In genomic region chr10:51763746-51764145, GRCh38 we compare ENCODE assay signal across 31 cellular contexts.
"Had no signal": no experiment of that assay in that cellular context is flagged by ENCODE, and none has a peak within 500 bp of the region (broad histone marks: within the 10 kb centered on the region; RNA-seq: fewer than 3 reads in every experiment).

No MANE protein-coding gene starts in this region.

- H3K4me3 ChIP-seq: body of pancreas, breast epithelium, cardiac muscle cell had no signal

- DNase-seq: activated B cell treated with CpG ODN at 0.5 μM for 24 hours; activated CD4-positive, alpha-beta memory T cell treated with anti-CD3 and anti-CD28 coated beads, Interleukin-2, amount 10 ng/mL, durations not matched to agents 7 days and 5 days; activated CD4-positive, alpha-beta T cell treated with anti-CD3 and anti-CD28 coated beads for 4 hours; activated CD4-positive, alpha-beta T cell treated with anti-CD3 and anti-CD28 coated beads, Interleukin-2, amount 10 ng/mL, durations not matched to agents 7 days and 5 days; activated CD4-positive, alpha-beta T cell treated with anti-CD3 and anti-CD28 coated beads, Interleukin-2, amount 50 U/mL, for 48 hours; activated CD4-positive, CD25-positive, alpha-beta regulatory T cell treated with anti-CD3 and anti-CD28 coated beads, Interleukin-2, amount 50 U/mL, for 72 hours; activated CD8-positive, alpha-beta memory T cell treated with anti-CD3 and anti-CD28 coated beads for 24 hours; activated CD8-positive, alpha-beta memory T cell treated with anti-CD3 and anti-CD28 coated beads, Interleukin-2, amount 10 ng/mL, durations not matched to agents 7 days and 5 days; activated CD8-positive, alpha-beta memory T cell treated with anti-CD3 and anti-CD28 coated beads, Interleukin-2, amount 50 U/mL, for 48 hours; activated CD8-positive, alpha-beta T cell treated with anti-CD3 and anti-CD28 coated beads, Interleukin-2, amount 10 ng/mL, durations not matched to agents 7 days and 5 days; activated effector memory CD4-positive, alpha-beta T cell treated with Interleukin-2 at 50 U/mL for 16 hours; activated gamma-delta T cell; activated naive CD4-positive, alpha-beta T cell treated with anti-CD3 and anti-CD28 coated beads, Interleukin-2, amount 10 ng/mL, durations not matched to agents 7 days and 5 days; activated naive CD4-positive, alpha-beta T cell treated with Interleukin-2 at 50 U/mL for 16 hours; activated naive CD8-positive, alpha-beta T cell treated with anti-CD3 and anti-CD28 coated beads, Interleukin-2, amount 10 ng/mL, durations not matched to agents 7 days and 5 days; activated naive CD8-positive, alpha-beta T cell treated with anti-CD3 and anti-CD28 coated beads, Interleukin-2, amount 50 U/mL, for 24 hours; activated T-cell treated with anti-CD3 and anti-CD28 coated beads, Interleukin-2, amount 50 U/mL, for 24 hours; activated T-cell treated with anti-CD3 and anti-CD28 coated beads, Interleukin-2, amount 50 U/mL, for 48 hours; amniotic stem cell; aorta; body of pancreas; brain microvascular endothelial cell; caudate nucleus; cerebellar nuclear complex; T-helper 1 cell; T-helper 2 cell; T-helper 9 cell had no signal

- H3K36me3 ChIP-seq: brain microvascular endothelial cell, breast epithelium, cardiac muscle cell had no signal

- ATAC-seq: activated CD8-positive, alpha-beta memory T cell treated with anti-CD3 and anti-CD28 coated beads, Interleukin-2, amount 10 ng/mL, durations not matched to agents 7 days and 5 days; activated CD8-positive, alpha-beta T cell treated with anti-CD3 and anti-CD28 coated beads, Interleukin-2, amount 10 ng/mL, durations not matched to agents 7 days and 5 days; activated naive CD8-positive, alpha-beta T cell treated with anti-CD3 and anti-CD28 coated beads, Interleukin-2, amount 50 U/mL, for 24 hours; body of pancreas had no signal

- FAIRE-seq: astrocyte, TTC549 had no signal

- H3K27me3 ChIP-seq: body of pancreas, brain microvascular endothelial cell, breast epithelium, cardiac muscle cell had no signal
